8 cellular contexts compared by ENCODE assay signal in the genomic region with DNA sequence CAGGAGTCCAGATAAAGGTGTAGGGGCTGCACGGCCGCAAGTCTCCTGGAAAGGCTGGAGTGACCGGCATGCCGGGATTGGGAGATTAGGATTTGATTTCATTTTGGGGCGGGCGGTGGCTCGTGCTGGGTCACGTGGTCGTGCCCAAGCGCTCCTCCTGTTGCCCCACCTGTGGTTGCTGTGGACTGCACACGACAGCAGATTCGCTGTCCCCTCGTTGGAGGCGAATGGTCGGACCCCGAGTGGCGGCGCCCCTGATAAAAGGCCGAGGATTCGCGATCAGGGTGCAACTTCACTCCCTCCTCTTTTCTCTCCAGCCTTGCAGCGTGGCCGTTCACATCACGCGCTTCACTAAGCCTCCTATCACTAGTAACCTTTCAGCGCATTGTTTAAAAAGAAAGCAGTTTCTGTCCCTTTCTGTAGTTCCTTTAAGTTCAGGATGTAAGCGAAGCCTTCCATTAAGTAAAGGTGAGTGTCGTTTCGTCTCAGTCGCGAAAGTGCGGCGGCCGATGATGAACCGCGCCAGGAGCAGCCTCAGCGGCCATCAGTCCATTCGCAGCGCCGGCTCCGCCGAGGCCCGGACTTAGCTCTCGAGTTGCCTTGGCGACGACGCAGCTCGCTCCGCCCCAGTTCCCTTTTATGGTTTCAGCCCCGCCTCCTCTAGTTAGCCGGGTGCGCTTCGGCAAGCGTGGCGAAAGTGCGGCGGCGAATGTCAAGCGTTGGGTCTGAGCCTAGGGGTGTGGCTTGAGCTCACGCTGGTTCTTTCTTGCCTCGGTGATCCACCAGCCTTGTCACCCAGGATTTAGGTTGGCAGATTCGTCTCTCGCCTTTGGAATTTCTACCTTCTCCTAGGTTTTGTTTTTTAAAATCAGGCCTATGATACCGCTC. TPM values are rescaled to one million over a fixed set of nuclear protein-coding genes. Genes with fewer than 3 reads are reported as not detected.
DNase-seq lines count a peak whose midpoint lies in the region; ATAC-seq, FAIRE-seq and TF ChIP-seq lines count a peak whose summit lies in the region.

No MANE protein-coding gene starts in this region.

- H3K4me1 ChIP-seq in Caco-2, result peaks cover 5% of the 10 kb centered on the region; the same call in 1 of the 2 replicates
- H3K4me1 ChIP-seq in naive thymus-derived CD4-positive, alpha-beta T cell (ENCODE audit: control insufficient read depth in 2 of 2, insufficient read depth in 2 of 2, low read length in 2 of 2), result peaks cover 33 to 54% of the 10 kb centered on the region in 2 donors

- POLR2A ChIA-PET in Caco-2 (lab: Charles Lee), result interaction anchor here (0.8 to 2.2 kb wide), 9 partner anchors 12 to 201 kb away, joined by 3 to 19 read pairs (median 6); partner anchors contain the start of genes APOE, BLOC1S3, GEMIN7 and TRAPPC6A
- POLR2A ChIA-PET in naive thymus-derived CD4-positive, alpha-beta T cell (lab: Charles Lee), result interaction anchor here (0.8 to 3.8 kb wide), 15 partner anchors 8 to 201 kb away, joined by 3 to 36 read pairs (median 9); partner anchors contain the start of genes BLOC1S3, CLPTM1, GEMIN7 and TOMM40

- peaks cover 23% of the 10 kb centered on the region for H3K4me1 Mint-ChIP-seq in Caco-2 (ENCODE audit: low read depth, unreplicated experiment)
- peaks cover 46 to 73% (median 60%) of the 10 kb centered on the region in 7 donors for H3K4me1 Mint-ChIP-seq in naive thymus-derived CD4-positive, alpha-beta T cell
- H3K4me1 Mint-ChIP-seq in stimulated activated effector memory CD8-positive, alpha-beta T cell treated with anti-CD3 and anti-CD28 coated beads, Interleukin-12 subunit alpha, Interleukin-12 subunit beta, amount 100 ng/mL, for 72 hours, result peaks cover 70% of the 10 kb centered on the region

- TF ChIP-seq CTCF in Caco-2 (IDR thresholded peaks at IDR 0.05; ENCODE audit: insufficient read depth in 1 of 2, low read depth in 1 of 2, low read length in 1 of 2, severe bottlenecking in 1 of 2, unreplicated experiment in 1 of 2) (no peak), fibroblast of mammary gland (conservative IDR thresholded peaks at IDR 0.05; ENCODE audit: control insufficient read depth, insufficient read depth, low read depth, low read length) (no peak)

- H3K27me3 Mint-ChIP-seq in Caco-2 (ENCODE audit: insufficient read depth, unreplicated experiment), result no peaks in the 10 kb centered on the region
- no peaks in the 10 kb centered on the region for H3K27me3 Mint-ChIP-seq in naive thymus-derived CD4-positive, alpha-beta T cell

- peak; percentile 61 for FAIRE-seq in RCC 7860 (lab: Jason Lieb, UNC)

- H3K36me3 Mint-ChIP-seq in Caco-2 (ENCODE audit: insufficient read depth, unreplicated experiment), result peaks cover 58% of the 10 kb centered on the region
- H3K36me3 Mint-ChIP-seq in naive thymus-derived CD4-positive, alpha-beta T cell, result peaks cover 0 to 17% (median 4%) of the 10 kb centered on the region in 5 donors
- peaks cover 86% of the 10 kb centered on the region for H3K36me3 Mint-ChIP-seq in stimulated activated effector memory CD8-positive, alpha-beta T cell treated with anti-CD3 and anti-CD28 coated beads, Interleukin-12 subunit alpha, Interleukin-12 subunit beta, amount 100 ng/mL, for 72 hours

- no peaks in the 10 kb centered on the region for H3K9me3 ChIP-seq in Caco-2
- H3K9me3 ChIP-seq in naive thymus-derived CD4-positive, alpha-beta T cell (ENCODE audit: control insufficient read depth in 2 of 3, low read length in 3 of 3), result no peaks in the 10 kb centered on the region

- DNase-seq in Caco-2 (peak; percentile 98 to 99), HuH-7 (ENCODE audit: low spot score) (peak; percentile 92), RCC 7860 (ENCODE audit: low spot score) (peak; percentile 84), fibroblast of mammary gland (ENCODE audit: low read depth) (peak; percentile 99)
- DNase-seq in activated T-helper 9 cell treated with anti-CD3 and anti-CD28 coated beads, Interleukin-2, amount 50 U/mL, for 16 hours (ENCODE audit: low read depth), result peak; percentile 94
- peak; percentile 91 to 97 (median 95) for DNase-seq in naive thymus-derived CD4-positive, alpha-beta T cell
- DNase-seq in stimulated activated effector memory CD8-positive, alpha-beta T cell treated with anti-CD3 and anti-CD28 coated beads, Interleukin-12 subunit alpha, Interleukin-12 subunit beta, amount 100 ng/mL, for 72 hours (ENCODE audit: low spot score in 2 of 2), result peak; percentile 92 to 95

- H3K4me3 Mint-ChIP-seq in Caco-2 (ENCODE audit: unreplicated experiment), result peak overlapping the region; percentile 84
- peak overlapping the region; percentile 87 to 99 (median 96) for H3K4me3 Mint-ChIP-seq in naive thymus-derived CD4-positive, alpha-beta T cell
- H3K4me3 Mint-ChIP-seq in stimulated activated effector memory CD8-positive, alpha-beta T cell treated with anti-CD3 and anti-CD28 coated beads, Interleukin-12 subunit alpha, Interleukin-12 subunit beta, amount 100 ng/mL, for 72 hours, result peak overlapping the region; percentile 94

- no TSS peak for BruUV-seq in Caco-2 (replicated peaks; lab: Mats Ljungman, UMichigan)

- no peaks in the 10 kb centered on the region for H3K27me3 ChIP-seq in Caco-2 (replicated peaks; ENCODE audit: control insufficient read depth, insufficient read depth, low read length)
- no peaks in the 10 kb centered on the region for H3K27me3 ChIP-seq in naive thymus-derived CD4-positive, alpha-beta T cell (ENCODE audit: control insufficient read depth in 2 of 2, insufficient read depth in 2 of 2, low read length in 2 of 2)

- H3K4me3 ChIP-seq in Caco-2 (ENCODE audit: low read depth, low read length) (peak overlapping the region; percentile 93), fibroblast of mammary gland (ENCODE audit: control insufficient read depth, low read depth, low read length) (peak overlapping the region; percentile 93)
- H3K4me3 ChIP-seq in naive thymus-derived CD4-positive, alpha-beta T cell (ENCODE audit: low read length), result peak overlapping the region; percentile 75

- no peaks in the 10 kb centered on the region for H3K9me3 Mint-ChIP-seq in Caco-2 (ENCODE audit: unreplicated experiment)
- peaks cover 0 to 8% (median 0%) of the 10 kb centered on the region in 11 donors for H3K9me3 Mint-ChIP-seq in naive thymus-derived CD4-positive, alpha-beta T cell
- H3K9me3 Mint-ChIP-seq in stimulated activated effector memory CD8-positive, alpha-beta T cell treated with anti-CD3 and anti-CD28 coated beads, Interleukin-12 subunit alpha, Interleukin-12 subunit beta, amount 100 ng/mL, for 72 hours, result no peaks in the 10 kb centered on the region

- ATAC-seq in GM21381 (IDR thresholded peaks at IDR 0.05; ENCODE audit: unreplicated experiment), result peak; percentile 53
- ATAC-seq in naive thymus-derived CD4-positive, alpha-beta T cell, result peak; percentile 88
- ATAC-seq in stimulated activated effector memory CD8-positive, alpha-beta T cell treated with anti-CD3 and anti-CD28 coated beads, Interleukin-12 subunit alpha, Interleukin-12 subunit beta, amount 100 ng/mL, for 72 hours, result peak; percentile 80

- no peaks in the 10 kb centered on the region; the same call in none of the 2 replicates for H3K36me3 ChIP-seq in Caco-2 (ENCODE audit: control insufficient read depth, insufficient read depth, low read length)
- H3K36me3 ChIP-seq in naive thymus-derived CD4-positive, alpha-beta T cell (ENCODE audit: control insufficient read depth in 2 of 3, insufficient read depth in 3 of 3, low read length in 3 of 3), result peaks cover 0 to 13% (median 4%) of the 10 kb centered on the region in 3 experiments

- CTCF ChIA-PET in Caco-2 (lab: Charles Lee), result interaction anchor here (0.6 to 2.4 kb wide), 15 partner anchors 12 to 1663 kb away, joined by 3 to 7 read pairs (median 3); partner anchors contain the start of genes BLOC1S3, GEMIN7, NECTIN2 and TRAPPC6A
- CTCF ChIA-PET in naive thymus-derived CD4-positive, alpha-beta T cell (lab: Charles Lee), result interaction anchor here (0.6 to 2.1 kb wide), 5 partner anchors 11 to 137 kb away, joined by 3 to 11 read pairs (median 3); partner anchors contain the start of genes BLOC1S3 and TRAPPC6A

- intact Hi-C loops in Caco-2 (cut with micrococcal nuclease; ENCODE audit: unreplicated experiment), result loop anchor here (1.0 to 5.0 kb wide), 2 partner anchors 15 to 36 kb away; partner anchors contain the start of gene ZNF296
- intact Hi-C loops in naive thymus-derived CD4-positive, alpha-beta T cell (cut with micrococcal nuclease), result loop anchor here (1.0 to 5.0 kb wide), 6 partner anchors 36 to 796 kb away; partner anchors contain the start of genes CLASRP (in 2 of the 2), BCL3 (in 1 of the 2), IRF2BP1 (in 1 of the 2) and MARK4 (in 1 of the 2)

- peak overlapping the region; percentile 96 for H3K27ac Mint-ChIP-seq in Caco-2 (ENCODE audit: unreplicated experiment)
- H3K27ac Mint-ChIP-seq in naive thymus-derived CD4-positive, alpha-beta T cell, result peak overlapping the region; percentile 96 to 100 (median 98)
- peak overlapping the region; percentile 100 for H3K27ac Mint-ChIP-seq in stimulated activated effector memory CD8-positive, alpha-beta T cell treated with anti-CD3 and anti-CD28 coated beads, Interleukin-12 subunit alpha, Interleukin-12 subunit beta, amount 100 ng/mL, for 72 hours

- H3K27ac ChIP-seq in naive thymus-derived CD4-positive, alpha-beta T cell (ENCODE audit: low read depth, low read length), result peak overlapping the region; percentile 90

RNA-seq across cellular contexts. Expression of gene PPP1R37, which starts 1.7 kb away (rescaled TPM):
- total RNA-seq in Caco-2 (2022), result 42.1 and 47.7 TPM in 2 replicates
- 10 to 100 TPM; 20.0 to 28.3 (median 21.9) TPM for total RNA-seq in naive thymus-derived CD4-positive, alpha-beta T cell
- polyA plus RNA-seq in naive thymus-derived CD4-positive, alpha-beta T cell, result 1 to 10 TPM; 1.4 to 1.5 TPM

RNA-seq across cellular contexts. Expression of gene GEMIN7, which starts 12.2 kb away (rescaled TPM):
- total RNA-seq in Caco-2 (2022), result 45.8 and 49.3 TPM in 2 replicates
- 10 to 100 TPM in 4 of 5 experiments, 1 to 10 TPM in 1; 4.9 to 31.6 (median 16.6) TPM for total RNA-seq in naive thymus-derived CD4-positive, alpha-beta T cell
- polyA plus RNA-seq in naive thymus-derived CD4-positive, alpha-beta T cell, result 10 to 100 TPM; 46.3 to 65.5 TPM

RNA-seq across cellular contexts. Expression of gene ZNF296, which starts 15.0 kb away (rescaled TPM):
- 8.4 and 9.4 TPM in 2 replicates for total RNA-seq in Caco-2 (2022)
- 1 to 10 TPM in 3 of 5 experiments, under 1 TPM in 2; 0.57 to 3.6 (median 2.2) TPM for total RNA-seq in naive thymus-derived CD4-positive, alpha-beta T cell
- polyA plus RNA-seq in naive thymus-derived CD4-positive, alpha-beta T cell, result 1 to 10 TPM; 1.1 to 1.2 TPM

RNA-seq across cellular contexts. Expression of gene CLASRP, which starts 52.4 kb away (rescaled TPM):
- 104 and 111 TPM in 2 replicates for total RNA-seq in Caco-2 (2022)
- total RNA-seq in naive thymus-derived CD4-positive, alpha-beta T cell, result 100 to 1,000 TPM in 4 of 5 experiments, 10 to 100 TPM in 1; 94.7 to 185 (median 163) TPM
- 10 to 100 TPM in 1 of 2 donors, 1 to 10 TPM in 1; 3.6 to 10.8 TPM for polyA plus RNA-seq in naive thymus-derived CD4-positive, alpha-beta T cell

Comparison
In these comparisons a context has a peak if more than half of its experiments do, and no peak if none do; other contexts are left out.
1. Peak in every context shown above with its lines: DNase-seq, ATAC-seq, H3K4me3 ChIP-seq and H3K27ac ChIP-seq.